Comparison of ENCODE assay signal across 2 cellular contexts in the genomic region with DNA sequence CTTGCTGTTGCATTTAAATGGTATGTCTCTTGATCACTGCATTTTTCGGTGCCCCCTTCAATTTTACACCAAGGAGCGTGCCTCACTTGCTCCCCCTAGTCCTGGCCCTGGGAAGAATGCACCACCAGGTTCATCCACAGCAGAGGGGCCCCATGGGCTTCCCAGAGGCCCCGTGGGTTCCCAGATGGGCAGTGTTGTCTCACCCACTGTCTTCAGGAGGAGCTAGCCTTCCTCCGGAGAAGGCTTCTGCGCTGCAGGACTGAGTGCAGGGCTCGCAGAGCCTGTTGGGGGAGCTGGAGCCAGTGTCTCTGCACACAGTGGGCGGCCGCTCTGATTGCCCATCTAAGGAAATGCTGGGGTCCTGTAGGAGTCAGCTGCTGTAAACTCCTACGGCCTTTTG.
TF ChIP-seq lines count a peak whose summit lies in the region.

No MANE protein-coding gene starts in this region.

TF ChIP-seq in K562, 482 proteins besides CTCF, POLR2A, EP300 and RAD21 (continued from another document):
- TF ChIP-seq, protein P1, sequence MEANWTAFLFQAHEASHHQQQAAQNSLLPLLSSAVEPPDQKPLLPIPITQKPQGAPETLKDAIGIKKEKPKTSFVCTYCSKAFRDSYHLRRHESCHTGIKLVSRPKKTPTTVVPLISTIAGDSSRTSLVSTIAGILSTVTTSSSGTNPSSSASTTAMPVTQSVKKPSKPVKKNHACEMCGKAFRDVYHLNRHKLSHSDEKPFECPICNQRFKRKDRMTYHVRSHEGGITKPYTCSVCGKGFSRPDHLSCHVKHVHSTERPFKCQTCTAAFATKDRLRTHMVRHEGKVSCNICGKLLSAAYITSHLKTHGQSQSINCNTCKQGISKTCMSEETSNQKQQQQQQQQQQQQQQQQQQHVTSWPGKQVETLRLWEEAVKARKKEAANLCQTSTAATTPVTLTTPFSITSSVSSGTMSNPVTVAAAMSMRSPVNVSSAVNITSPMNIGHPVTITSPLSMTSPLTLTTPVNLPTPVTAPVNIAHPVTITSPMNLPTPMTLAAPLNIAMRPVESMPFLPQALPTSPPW (CRISPR knock-in tag; IDR thresholded peaks at IDR 0.05), result no peak
TF ChIP-seq in K562: peak in this region for 0.

TF ChIP-seq in SK-N-SH, 30 proteins besides CTCF, POLR2A, EP300 and RAD21 (continued from another document):
- TF ChIP-seq, protein P2, sequence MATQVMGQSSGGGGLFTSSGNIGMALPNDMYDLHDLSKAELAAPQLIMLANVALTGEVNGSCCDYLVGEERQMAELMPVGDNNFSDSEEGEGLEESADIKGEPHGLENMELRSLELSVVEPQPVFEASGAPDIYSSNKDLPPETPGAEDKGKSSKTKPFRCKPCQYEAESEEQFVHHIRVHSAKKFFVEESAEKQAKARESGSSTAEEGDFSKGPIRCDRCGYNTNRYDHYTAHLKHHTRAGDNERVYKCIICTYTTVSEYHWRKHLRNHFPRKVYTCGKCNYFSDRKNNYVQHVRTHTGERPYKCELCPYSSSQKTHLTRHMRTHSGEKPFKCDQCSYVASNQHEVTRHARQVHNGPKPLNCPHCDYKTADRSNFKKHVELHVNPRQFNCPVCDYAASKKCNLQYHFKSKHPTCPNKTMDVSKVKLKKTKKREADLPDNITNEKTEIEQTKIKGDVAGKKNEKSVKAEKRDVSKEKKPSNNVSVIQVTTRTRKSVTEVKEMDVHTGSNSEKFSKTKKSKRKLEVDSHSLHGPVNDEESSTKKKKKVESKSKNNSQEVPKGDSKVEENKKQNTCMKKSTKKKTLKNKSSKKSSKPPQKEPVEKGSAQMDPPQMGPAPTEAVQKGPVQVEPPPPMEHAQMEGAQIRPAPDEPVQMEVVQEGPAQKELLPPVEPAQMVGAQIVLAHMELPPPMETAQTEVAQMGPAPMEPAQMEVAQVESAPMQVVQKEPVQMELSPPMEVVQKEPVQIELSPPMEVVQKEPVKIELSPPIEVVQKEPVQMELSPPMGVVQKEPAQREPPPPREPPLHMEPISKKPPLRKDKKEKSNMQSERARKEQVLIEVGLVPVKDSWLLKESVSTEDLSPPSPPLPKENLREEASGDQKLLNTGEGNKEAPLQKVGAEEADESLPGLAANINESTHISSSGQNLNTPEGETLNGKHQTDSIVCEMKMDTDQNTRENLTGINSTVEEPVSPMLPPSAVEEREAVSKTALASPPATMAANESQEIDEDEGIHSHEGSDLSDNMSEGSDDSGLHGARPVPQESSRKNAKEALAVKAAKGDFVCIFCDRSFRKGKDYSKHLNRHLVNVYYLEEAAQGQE (IDR thresholded peaks at IDR 0.05; ENCODE audit: low read depth, low read length), result no peak
- no peak for TF ChIP-seq TEAD4 (IDR thresholded peaks at IDR 0.05; ENCODE audit: borderline replicate concordance, insufficient read depth)
